Comparison of ENCODE assay signal across 8 cellular contexts in the genomic region with DNA sequence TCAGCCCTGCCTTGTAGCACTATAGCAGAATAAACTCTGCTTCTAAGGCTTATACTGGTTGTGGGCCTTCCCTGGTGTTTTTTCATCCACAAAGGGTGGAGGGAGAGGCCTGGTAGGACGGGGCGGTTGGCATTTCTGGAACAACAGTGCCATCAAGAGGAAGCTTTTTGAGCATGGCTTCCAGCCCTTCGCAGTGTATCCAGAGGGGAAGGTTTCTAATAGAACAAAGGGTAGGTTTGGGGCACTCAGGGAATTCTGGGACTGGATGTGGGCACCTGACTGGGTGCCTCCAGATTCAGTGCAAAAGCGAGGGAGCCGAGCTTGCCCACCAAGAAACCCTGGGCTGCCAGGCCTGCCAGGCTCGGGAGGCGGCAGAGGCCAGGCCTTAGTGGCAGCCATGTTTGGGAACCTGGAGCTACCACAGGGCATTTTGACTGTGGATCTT.
DNase-seq lines count a peak whose midpoint lies in the region; ATAC-seq lines count a peak whose summit lies in the region.

No MANE protein-coding gene starts in this region.

- DNase-seq in activated T-cell treated with anti-CD3 and anti-CD28 coated beads, Interleukin-2, amount 50 U/mL, for 1 hour, result peak; percentile 49
- DNase-seq in activated T-cell treated with anti-CD3 and anti-CD28 coated beads for 4 hours, result no peak
- peak; percentile 84 for DNase-seq in NCI-H146 (lab: John Stamatoyannopoulos, UW)
- DNase-seq in kidney glomerular epithelial cell (lab: John Stamatoyannopoulos, UW), result no peak

- H3K27ac ChIP-seq in angular gyrus (ENCODE audit: low read depth, low read length), result peak overlapping the region; percentile 92
- H3K27ac ChIP-seq in layer of hippocampus (ENCODE audit: low read depth, low read length), result peak overlapping the region; percentile 80

- H3K27me3 ChIP-seq in layer of hippocampus (ENCODE audit: control insufficient read depth, insufficient read depth, low read length), result no peaks in the 10 kb centered on the region

- ATAC-seq in HG02763 (IDR thresholded peaks at IDR 0.05; ENCODE audit: unreplicated experiment), result peak; percentile 65
- ATAC-seq in GM21619 (IDR thresholded peaks at IDR 0.05; ENCODE audit: unreplicated experiment), result no peak

Comparison
In these comparisons a context has a peak if more than half of its experiments do, and no peak if none do; other contexts are left out.
1. DNase-seq: peak in activated T-cell treated with anti-CD3 and anti-CD28 coated beads, Interleukin-2, amount 50 U/mL, for 1 hour (single experiment) and NCI-H146 (single experiment); none in activated T-cell treated with anti-CD3 and anti-CD28 coated beads for 4 hours (single experiment) and kidney glomerular epithelial cell (single experiment).